Comparison of ENCODE assay signal across 8 cellular contexts in the genomic region with DNA sequence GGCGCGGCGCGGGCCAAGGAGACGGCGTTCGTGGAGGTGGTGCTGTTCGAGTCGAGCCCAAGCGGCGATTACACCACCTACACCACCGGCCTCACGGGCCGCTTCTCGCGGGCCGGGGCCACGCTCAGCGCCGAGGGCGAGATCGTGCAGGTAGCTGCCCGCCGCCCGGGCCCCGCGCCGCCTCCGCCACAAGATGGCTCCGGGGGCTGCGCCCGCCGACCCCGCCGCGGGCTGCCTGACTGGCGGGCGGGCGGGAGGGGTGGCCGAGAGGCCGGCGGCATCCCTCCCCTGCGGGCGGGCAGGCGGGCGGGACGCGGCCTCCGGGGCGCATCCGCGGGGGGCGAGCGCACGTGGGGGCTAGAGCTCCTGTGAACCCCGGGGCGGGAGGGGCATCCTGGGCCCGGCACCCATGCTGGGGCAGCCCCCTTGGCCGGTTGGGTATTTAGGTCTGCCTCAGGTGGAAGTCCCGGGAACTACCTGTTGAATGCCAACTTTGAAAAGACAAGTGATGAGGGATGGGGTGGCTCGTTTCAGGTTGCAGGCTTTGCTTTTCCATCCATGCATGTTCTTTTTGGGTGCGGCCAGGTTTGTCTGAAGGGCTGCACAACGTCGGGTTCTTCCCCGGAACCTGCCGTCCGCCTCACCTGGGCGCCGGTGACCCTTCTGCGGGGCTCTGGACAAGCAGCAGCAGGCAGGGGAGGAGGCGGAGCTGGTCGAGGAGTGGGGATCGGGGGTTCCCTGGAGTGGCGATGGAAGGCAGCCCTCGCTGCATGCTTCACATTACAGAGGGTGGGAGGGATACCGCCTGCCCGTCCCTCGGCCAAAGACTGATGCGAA. TPM values are rescaled to one million over a fixed set of nuclear protein-coding genes. Genes with fewer than 3 reads are reported as not detected.
DNase-seq lines count a peak whose midpoint lies in the region; ATAC-seq and TF ChIP-seq lines count a peak whose summit lies in the region.

No MANE protein-coding gene starts in this region.

- ATAC-seq in mucosa of descending colon: no peak

- H3K27me3 ChIP-seq in HUES6 (ENCODE audit: control insufficient read depth, insufficient read depth, low read length): no peaks in the 10 kb centered on the region
- H3K27me3 ChIP-seq in effector memory CD4-positive, alpha-beta T cell (replicated peaks; ENCODE audit: control insufficient read depth, insufficient read depth, low read length, poor library complexity, severe bottlenecking): peaks cover 3% of the 10 kb centered on the region
- H3K27me3 ChIP-seq in tibial artery: no peaks in the 10 kb centered on the region

- H3K4me3 ChIP-seq in HUES6 (ENCODE audit: low read depth, low read length) (peak overlapping the region; percentile 84), mucosa of descending colon (peak overlapping the region; percentile 42), tibial artery (peak overlapping the region; percentile 60 to 65)
- peak overlapping the region; percentile 32 for H3K4me3 ChIP-seq in effector memory CD4-positive, alpha-beta T cell (ENCODE audit: insufficient read depth, low read depth, low read length, poor library complexity, severe bottlenecking)

- CTCF ChIA-PET in GM10248 (lab: Yijun Ruan, JAX): no interaction called here

- H3K27ac ChIP-seq in HUES6 (ENCODE audit: low read depth, low read length) (no peak overlapping the region), tibial artery (peak overlapping the region; percentile 36 to 73)
- no peak overlapping the region for H3K27ac ChIP-seq in effector memory CD4-positive, alpha-beta T cell (ENCODE audit: insufficient read depth, low read length, poor library complexity, severe bottlenecking)

- DNase-seq in GM10248 (ENCODE audit: extremely low spot score) (peak; percentile 28), mucosa of descending colon (peak; percentile 43 to 67 (median 66)), tibial artery (peak; percentile 28 to 72), GM19240 (ENCODE audit: insufficient read length, low spot score) (no peak), NCI-H2107 (lab: John Stamatoyannopoulos, UW) (no peak)
- peak; percentile 29 for DNase-seq in activated CD4-positive, alpha-beta T cell treated with anti-CD3 and anti-CD28 coated beads, Interleukin-2, amount 50 U/mL, for 1 hour
- peak; percentile 15 to 20 (median 16) for DNase-seq in effector memory CD4-positive, alpha-beta T cell

- TF ChIP-seq CTCF in GM10248 (IDR thresholded peaks at IDR 0.05; ENCODE audit: control extremely low read depth, extremely low read depth, low read depth, missing control alignments) (no peak), mucosa of descending colon (IDR thresholded peaks at IDR 0.05) (no peak), tibial artery (IDR thresholded peaks at IDR 0.05) (no peak)

- H3K9me3 ChIP-seq in HUES6 (ENCODE audit: control insufficient read depth, insufficient read depth, low read depth, low read length) (no peaks in the 10 kb centered on the region), mucosa of descending colon (no peaks in the 10 kb centered on the region), tibial artery (no peaks in the 10 kb centered on the region)
- no peaks in the 10 kb centered on the region for H3K9me3 ChIP-seq in effector memory CD4-positive, alpha-beta T cell (ENCODE audit: control insufficient read depth, low read length)

- POLR2A ChIA-PET in GM10248 (lab: Yijun Ruan, JAX): no interaction called here

- H3K36me3 ChIP-seq in HUES6 (ENCODE audit: control insufficient read depth, insufficient read depth, low read length): no peaks in the 10 kb centered on the region
- H3K36me3 ChIP-seq in effector memory CD4-positive, alpha-beta T cell (ENCODE audit: control insufficient read depth, insufficient read depth, low read length): no peaks in the 10 kb centered on the region
- H3K36me3 ChIP-seq in mucosa of descending colon (ENCODE audit: low read depth): no peaks in the 10 kb centered on the region
- no peaks in the 10 kb centered on the region for H3K36me3 ChIP-seq in tibial artery

- peak overlapping the region; percentile 86 for H3K9ac ChIP-seq in HUES6 (ENCODE audit: low read length)

- intact Hi-C loops in mucosa of descending colon (cut with DNase I, micrococcal nuclease): no loop called here
- intact Hi-C loops in tibial artery (cut with DNase I; ENCODE audit: low total_unique reads): loop anchor here (10.0 kb wide), 2 partner anchors 71 to 381 kb away; a partner anchor contains a TSS

- H3K4me1 ChIP-seq in HUES6 (ENCODE audit: control insufficient read depth, insufficient read depth, low read length) (peaks cover 37% of the 10 kb centered on the region), mucosa of descending colon (ENCODE audit: low read depth) (peaks cover 16% of the 10 kb centered on the region), tibial artery (peaks cover 0 to 31% (median 17%) of the 10 kb centered on the region in 4 donors)
- peaks cover 11% of the 10 kb centered on the region for H3K4me1 ChIP-seq in effector memory CD4-positive, alpha-beta T cell (ENCODE audit: control insufficient read depth, insufficient read depth, low read length, poor library complexity, severe bottlenecking)

RNA-seq across cellular contexts. Expression of a gene that starts 0.8 kb away (rescaled TPM):
- total RNA-seq in mucosa of descending colon: 10 to 100 TPM in 1 of 3 donors, 1 to 10 TPM in 2; 5.5 to 10.6 (median 5.8) TPM

Comparison
In these comparisons a context has a peak if more than half of its experiments do, and no peak if none do; other contexts are left out.
1. DNase-seq: peak in GM10248 (single experiment), activated CD4-positive, alpha-beta T cell treated with anti-CD3 and anti-CD28 coated beads, Interleukin-2, amount 50 U/mL, for 1 hour (single experiment), effector memory CD4-positive, alpha-beta T cell (3 of 3), mucosa of descending colon (3 of 3) and tibial artery (2 of 2); none in GM19240 (single experiment) and NCI-H2107 (single experiment).
2. H3K27ac ChIP-seq: peak in tibial artery (2 of 2); none in HUES6 (single experiment) and effector memory CD4-positive, alpha-beta T cell (single experiment).
3. H3K4me3 ChIP-seq: peak in every context shown above with its lines; median percentile 84 in HUES6; 62 in tibial artery; 42 in mucosa of descending colon; 32 in effector memory CD4-positive, alpha-beta T cell.